9 cellular contexts compared by ENCODE assay signal in genomic region chr2:181790716-181791649, GRCh38.
A peak's percentile ranks its signal among the peaks of the same experiment; 100 is the strongest.
DNase-seq lines count a peak whose midpoint lies in the region; ATAC-seq and TF ChIP-seq lines count a peak whose summit lies in the region.
"Had no signal": no experiment of that assay in that cellular context is flagged by ENCODE, and none has a peak within 500 bp of the region (broad histone marks: within the 10 kb centered on the region; RNA-seq: fewer than 3 reads in every experiment).

No MANE protein-coding gene starts in this region.

- H3K27ac ChIP-seq in ascending aorta: no peak overlapping the region
- H3K27ac ChIP-seq: VCaP had no signal

- DNase-seq in GM06990 (ENCODE audit: extremely low read depth, insufficient read length) (peak; percentile 56), HS-27A (ENCODE audit: low read depth) (peak; percentile 79), lung microvascular endothelial cell (ENCODE audit: low read depth in 2 of 2) (peak; percentile 52 to 99), ascending aorta (ENCODE audit: low spot score in 2 of 2) (no peak), NOMO-1 (lab: John Stamatoyannopoulos, UW; ENCODE audit: unreplicated experiment in 2 of 2) (no peak), CD1c-positive myeloid dendritic cell (ENCODE audit: extremely low spot score) (no peak)

- H3K4me3 ChIP-seq in GM06990 (replicated peaks; ENCODE audit: low read depth, low read length) (no peak overlapping the region), ascending aorta (no peak overlapping the region)

- peak overlapping the region; percentile 83 for H3K27ac Mint-ChIP-seq in activated T-helper 17 cell treated with anti-CD3 and anti-CD28 coated beads, Interleukin-2, amount 50 U/mL, for 72 hours

- H3K27me3 Mint-ChIP-seq in activated T-helper 17 cell treated with anti-CD3 and anti-CD28 coated beads, Interleukin-2, amount 50 U/mL, for 72 hours: peaks cover 13% of the 10 kb centered on the region

- H3K36me3 Mint-ChIP-seq in activated T-helper 17 cell treated with anti-CD3 and anti-CD28 coated beads, Interleukin-2, amount 50 U/mL, for 72 hours (ENCODE audit: low read depth): no peaks in the 10 kb centered on the region

- intact Hi-C loops in ascending aorta (cut with DNase I): no loop called here

- H3K4me1 Mint-ChIP-seq in activated T-helper 17 cell treated with anti-CD3 and anti-CD28 coated beads, Interleukin-2, amount 50 U/mL, for 72 hours: peaks cover 17% of the 10 kb centered on the region

- peak overlapping the region; percentile 36 for H3K4me3 Mint-ChIP-seq in activated T-helper 17 cell treated with anti-CD3 and anti-CD28 coated beads, Interleukin-2, amount 50 U/mL, for 72 hours

- peaks cover 5% of the 10 kb centered on the region for H3K9me3 Mint-ChIP-seq in activated T-helper 17 cell treated with anti-CD3 and anti-CD28 coated beads, Interleukin-2, amount 50 U/mL, for 72 hours

- no peaks in the 10 kb centered on the region for H3K36me3 ChIP-seq in GM06990 (ENCODE audit: control insufficient read depth, insufficient read depth, low read length)
- no peaks in the 10 kb centered on the region for H3K36me3 ChIP-seq in ascending aorta

- peak; percentile 97 for ATAC-seq in GM21526 (IDR thresholded peaks at IDR 0.05; ENCODE audit: low FRiP score, unreplicated experiment)
- ATAC-seq in activated T-helper 17 cell treated with anti-CD3 and anti-CD28 coated beads, Interleukin-2, amount 50 U/mL, for 72 hours (replicated peaks): peak; percentile 99

- TF ChIP-seq CTCF in GM06990 (IDR thresholded peaks at IDR 0.05; ENCODE audit: insufficient read depth, low read length, poor library complexity, severe bottlenecking): no peak
- TF ChIP-seq CTCF in ascending aorta (IDR thresholded peaks at IDR 0.05): no peak

- no peaks in the 10 kb centered on the region for H3K27me3 ChIP-seq in GM06990 (replicated peaks; ENCODE audit: control insufficient read depth, insufficient read depth, low read length)
- H3K27me3 ChIP-seq in ascending aorta: no peaks in the 10 kb centered on the region

- H3K4me1 ChIP-seq in ascending aorta: no peaks in the 10 kb centered on the region

- H3K9me3 ChIP-seq in ascending aorta: no peaks in the 10 kb centered on the region

Comparison
In these comparisons a context has a peak if more than half of its experiments do, and no peak if none do; other contexts are left out.
1. DNase-seq: peak in GM06990 (single experiment), HS-27A (single experiment) and lung microvascular endothelial cell (2 of 2); none in ascending aorta (0 of 2), NOMO-1 (0 of 2) and CD1c-positive myeloid dendritic cell (single experiment).